In the genomic region with DNA sequence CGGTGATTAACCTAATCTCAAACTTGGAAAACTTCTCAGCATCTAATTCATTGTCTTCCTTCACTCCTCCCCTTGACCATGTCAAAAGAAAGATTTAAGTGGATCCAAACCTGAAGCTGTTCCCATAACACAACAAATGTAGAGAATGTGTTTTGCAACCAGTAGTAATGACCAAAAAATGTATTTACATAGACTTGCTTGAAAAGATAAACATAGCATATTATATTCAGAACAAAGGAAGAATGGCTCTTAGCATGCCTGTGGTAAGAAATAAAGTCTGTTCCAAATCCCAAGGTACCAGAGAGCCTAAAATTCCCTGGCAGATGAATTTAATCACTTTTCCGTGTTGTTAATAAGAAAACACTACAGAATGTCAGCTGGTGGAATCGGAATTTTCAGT, we compare ENCODE assay signal across 16 cellular contexts. TPM values are rescaled to one million over a fixed set of nuclear protein-coding genes. Genes with fewer than 3 reads are reported as not detected.
DNase-seq lines count a peak whose midpoint lies in the region; ATAC-seq and TF ChIP-seq lines count a peak whose summit lies in the region.
"Had no signal": no experiment of that assay in that cellular context is flagged by ENCODE, and none has a peak within 500 bp of the region (broad histone marks: within the 10 kb centered on the region; RNA-seq: fewer than 3 reads in every experiment).

No MANE protein-coding gene starts in this region.

- H3K36me3 ChIP-seq in BJ (ENCODE audit: control insufficient read depth, insufficient read depth, low read length) (no peaks in the 10 kb centered on the region), RWPE2 (ENCODE audit: low read depth) (no peaks in the 10 kb centered on the region), neuronal stem cell (replicated peaks in 1 of 2; ENCODE audit: control insufficient read depth in 2 of 2, insufficient read depth in 2 of 2, low read length in 2 of 2) (no peaks in the 10 kb centered on the region)

- no peak overlapping the region for H3K4me3 Mint-ChIP-seq in neural crest cell
- H3K4me3 Mint-ChIP-seq: central memory CD8-positive, alpha-beta T cell; mesothelial cell of epicardium had no signal

- H2BK12ac ChIP-seq in neuronal stem cell (ENCODE audit: low read length): no peak overlapping the region

- no peak overlapping the region for H2AK5ac ChIP-seq in neuronal stem cell (ENCODE audit: low read depth, low read length)

- H3K4me1 ChIP-seq in RWPE2 (ENCODE audit: insufficient read depth, poor library complexity, severe bottlenecking) (no peaks in the 10 kb centered on the region), neuronal stem cell (ENCODE audit: control insufficient read depth in 2 of 2, insufficient read depth in 1 of 2, low read depth in 1 of 2, low read length in 2 of 2) (no peaks in the 10 kb centered on the region)
- H3K4me1 ChIP-seq: parathyroid adenoma had no signal

- no peaks in the 10 kb centered on the region for H3K4me1 Mint-ChIP-seq in neural crest cell
- H3K4me1 Mint-ChIP-seq: central memory CD8-positive, alpha-beta T cell had no signal

- no peak for TF ChIP-seq CTCF in BJ (IDR thresholded peaks at IDR 0.05; ENCODE audit: insufficient read depth, low read depth, low read length)
- TF ChIP-seq CTCF in RWPE2 (IDR thresholded peaks at IDR 0.05; ENCODE audit: poor library complexity, severe bottlenecking): no peak
- no peak for TF ChIP-seq CTCF in neural crest cell (conservative IDR thresholded peaks at IDR 0.05)

- H3K27ac ChIP-seq in RWPE2 (ENCODE audit: poor library complexity, severe bottlenecking) (no peak overlapping the region), neuronal stem cell (replicated peaks; ENCODE audit: low read length) (no peak overlapping the region)
- H3K27ac ChIP-seq: parathyroid adenoma had no signal

- peak; percentile 61 for ATAC-seq in RWPE2 (ENCODE audit: low read depth)
- ATAC-seq in esophagus mucosa: peak; percentile 70
- no peak for ATAC-seq in HG02840 (IDR thresholded peaks at IDR 0.05; ENCODE audit: low FRiP score, unreplicated experiment)

- no peaks in the 10 kb centered on the region for H3K36me3 Mint-ChIP-seq in neural crest cell (ENCODE audit: low read depth)
- H3K36me3 Mint-ChIP-seq: mesothelial cell of epicardium had no signal

- no peak overlapping the region for H3K23ac ChIP-seq in neuronal stem cell (ENCODE audit: low read depth, low read length, poor library complexity)

- no peaks in the 10 kb centered on the region for H3K9me3 Mint-ChIP-seq in neural crest cell
- H3K9me3 Mint-ChIP-seq: central memory CD8-positive, alpha-beta T cell had no signal

- H3K79me1 ChIP-seq in neuronal stem cell (ENCODE audit: low read depth, low read length): no peaks in the 10 kb centered on the region

- H3K4me2 ChIP-seq in neuronal stem cell (ENCODE audit: insufficient read depth, low read length, poor library complexity, severe bottlenecking): no peak overlapping the region
- H3K4me2 ChIP-seq: SK-N-SH had no signal

- DNase-seq in BJ (ENCODE audit: low read depth) (peak; percentile 91), RWPE2 (ENCODE audit: low spot score) (no peak), neural crest cell (ENCODE audit: low read depth, low spot score) (no peak), NCI-H82 (lab: John Stamatoyannopoulos, UW) (no peak), neuronal stem cell (ENCODE audit: low spot score) (no peak), NCI-H1417 (lab: John Stamatoyannopoulos, UW) (no peak)
- DNase-seq: activated gamma-delta T cell, C1 segment of cervical spinal cord, SK-N-SH had no signal

- H2BK120ac ChIP-seq in neuronal stem cell (ENCODE audit: low read depth, low read length): no peak overlapping the region

- H3K9me3 ChIP-seq in RWPE2 (ENCODE audit: severe bottlenecking): no peaks in the 10 kb centered on the region
- H3K9me3 ChIP-seq in neuronal stem cell (replicated peaks in 1 of 2; ENCODE audit: control insufficient read depth in 2 of 2, insufficient read depth in 1 of 2, low read depth in 1 of 2, low read length in 2 of 2): peaks cover 0 to 3% of the 10 kb centered on the region in 2 donors

- H4K91ac ChIP-seq in neuronal stem cell (ENCODE audit: low read depth, low read length, poor library complexity): no peak overlapping the region

- no peak overlapping the region for H4K8ac ChIP-seq in neuronal stem cell (ENCODE audit: low read depth, low read length)

- POLR2A ChIA-PET in BJ (lab: Charles Lee): no interaction called here

- no peak overlapping the region for H3K14ac ChIP-seq in neuronal stem cell (ENCODE audit: low read length)

- no peak overlapping the region for H2BK15ac ChIP-seq in neuronal stem cell (ENCODE audit: low read length)

- H2AFZ ChIP-seq in neuronal stem cell (ENCODE audit: low read length): no peak overlapping the region
- H2AFZ ChIP-seq: parathyroid adenoma had no signal

- no peak overlapping the region for H2BK5ac ChIP-seq in neuronal stem cell (ENCODE audit: low read length)

- no peak overlapping the region for H3K9ac ChIP-seq in neuronal stem cell (ENCODE audit: low read depth, low read length, poor library complexity)
- H3K9ac ChIP-seq: parathyroid adenoma, SK-N-SH had no signal

- CTCF ChIA-PET in BJ (lab: Yijun Ruan, JAX): interaction anchor here (0.9 to 1.6 kb wide), 3 partner anchors 11 to 186 kb away, joined by 3 read pairs; no protein-coding TSS in a partner anchor

- no peak overlapping the region for H3K18ac ChIP-seq in neuronal stem cell (ENCODE audit: low read length)

- no CpG with 5 or more reads among the region's 3 CpGs for WGBS in neuronal stem cell (ENCODE audit: extremely low coverage in 2 of 2, insufficient read length in 2 of 2, insufficient replicate concordance in 1 of 2), 2 donors

- H3K27me3 ChIP-seq in BJ (ENCODE audit: control insufficient read depth, insufficient read depth, low read length) (no peaks in the 10 kb centered on the region), RWPE2 (ENCODE audit: insufficient read depth, poor library complexity, severe bottlenecking) (no peaks in the 10 kb centered on the region), neuronal stem cell (ENCODE audit: control insufficient read depth in 3 of 3, insufficient read depth in 3 of 3, low read depth in 1 of 3, low read length in 3 of 3) (no peaks in the 10 kb centered on the region)

- peak overlapping the region; percentile 60 for H3K27ac Mint-ChIP-seq in neural crest cell (ENCODE audit: unreplicated experiment)
- H3K27ac Mint-ChIP-seq: mesothelial cell of epicardium had no signal

- H3K4me3 ChIP-seq in BJ (ENCODE audit: low read depth, low read length) (no peak overlapping the region), RWPE2 (ENCODE audit: severe bottlenecking) (no peak overlapping the region), neuronal stem cell (ENCODE audit: low read length in 2 of 2) (no peak overlapping the region)

- no peak overlapping the region for H3K4ac ChIP-seq in neuronal stem cell (ENCODE audit: low read length)

- H3K27me3 Mint-ChIP-seq in neural crest cell (ENCODE audit: low read depth): no peaks in the 10 kb centered on the region

RNA-seq across cellular contexts. Expression of a gene that starts 36.8 kb away (rescaled TPM):
- polyA plus RNA-seq in BJ (2011; rRNA removed): 0.45 and 0.70 TPM in 2 replicates
- polyA minus RNA-seq in BJ (2011; rRNA and poly(A)+ RNA removed): 0.10 TPM in 1 of 2 replicates, not detected in the other
- total RNA-seq in esophagus mucosa (1.4 TPM), neural crest cell (not detected in 2 replicates)
- polyA plus RNA-seq in neuronal stem cell (2013, experiment 1 of 2): not detected
- polyA plus RNA-seq in neuronal stem cell (2013, experiment 2 of 2): not detected
- total RNA-seq: activated CD8-positive, alpha-beta memory T cell treated with anti-CD3 and anti-CD28 coated beads for 36 hours; endothelial cell of umbilical vein; mesothelial cell of epicardium had no signal
- polyA plus RNA-seq: endothelial cell of umbilical vein had no signal

RNA-seq across cellular contexts. Expression of a gene that starts 57.6 kb away (rescaled TPM):
- 0.07 and 0.17 TPM in 2 replicates for polyA plus RNA-seq in BJ (2011; rRNA removed)
- not detected in 2 replicates for polyA minus RNA-seq in BJ (2011; rRNA and poly(A)+ RNA removed)
- 113 TPM for total RNA-seq in esophagus mucosa
- not detected in 2 replicates for total RNA-seq in neural crest cell
- 0.04 TPM for polyA plus RNA-seq in neuronal stem cell (2013, experiment 1 of 2)
- polyA plus RNA-seq in neuronal stem cell (2013, experiment 2 of 2): 0.01 TPM
- total RNA-seq: activated CD8-positive, alpha-beta memory T cell treated with anti-CD3 and anti-CD28 coated beads for 36 hours; endothelial cell of umbilical vein; mesothelial cell of epicardium had no signal
- polyA plus RNA-seq: endothelial cell of umbilical vein, SK-N-SH had no signal

Comparison
In these comparisons a context has a peak if more than half of its experiments do, and no peak if none do; other contexts are left out.
1. RNA of a gene that starts 57.6 kb away (total RNA-seq): 113 TPM in esophagus mucosa (single experiment); not detected in neural crest cell; every median in the first group is over 100 times any median in the second.